In the genomic region with DNA sequence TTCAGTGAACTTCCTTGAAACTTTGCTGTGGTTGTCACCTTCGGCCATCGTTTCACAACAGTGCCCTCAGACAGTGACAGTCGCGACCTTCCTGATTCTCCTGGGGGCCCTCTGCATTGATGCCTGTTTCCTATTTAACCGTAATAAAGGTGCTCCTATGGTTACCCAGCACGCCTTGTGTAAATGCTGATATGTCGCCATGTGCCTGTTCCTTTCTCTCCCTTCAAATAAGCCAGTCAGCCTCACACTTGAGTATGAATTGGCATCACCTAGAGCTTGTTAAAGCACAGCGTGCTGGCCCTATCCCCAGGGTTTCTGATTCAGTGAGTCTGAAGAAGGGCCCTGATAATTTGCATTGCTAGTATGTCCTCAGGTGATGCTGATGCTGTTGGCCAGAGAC, we compare ENCODE assay signal across 10 cellular contexts.
A peak's percentile ranks its signal among the peaks of the same experiment; 100 is the strongest.
DNase-seq lines count a peak whose midpoint lies in the region; TF ChIP-seq lines count a peak whose summit lies in the region.
"Had no signal": no experiment of that assay in that cellular context is flagged by ENCODE, and none has a peak within 500 bp of the region (broad histone marks: within the 10 kb centered on the region; RNA-seq: fewer than 3 reads in every experiment).

No MANE protein-coding gene starts in this region.

- H3K4me3 ChIP-seq in breast epithelium (no peak overlapping the region), ovary (no peak overlapping the region)

- TF ChIP-seq CTCF in MCF 10A (IDR thresholded peaks at IDR 0.05; ENCODE audit: unreplicated experiment) (no peak), breast epithelium (IDR thresholded peaks at IDR 0.05) (no peak), type B pancreatic cell (conservative IDR thresholded peaks at IDR 0.05) (no peak), ovary (IDR thresholded peaks at IDR 0.05) (no peak)

- H3K4me1 ChIP-seq in breast epithelium = peaks cover 0 to 3% of the 10 kb centered on the region in 2 donors
- peaks cover 6% of the 10 kb centered on the region for H3K4me1 ChIP-seq in ovary (ENCODE audit: insufficient read depth)

- H3K27me3 ChIP-seq in breast epithelium (no peaks in the 10 kb centered on the region), ovary (no peaks in the 10 kb centered on the region)

- H3K27ac ChIP-seq in breast epithelium = peak overlapping the region in 1 of 2 donors; percentile 66
- peak overlapping the region; percentile 35 for H3K27ac ChIP-seq in epithelial cell of prostate
- no peak overlapping the region for H3K27ac ChIP-seq in ovary

- CTCF ChIA-PET in MCF 10A (lab: Yijun Ruan, JAX) = interaction anchor here (0.9 to 2.2 kb wide), 4 partner anchors 22 to 112 kb away, joined by 4 to 10 read pairs (median 6); no protein-coding TSS in a partner anchor

- H3K36me3 Mint-ChIP-seq in MCF 10A (ENCODE audit: insufficient read depth, unreplicated experiment) (peaks cover 57% of the 10 kb centered on the region), type B pancreatic cell (peaks cover 3% of the 10 kb centered on the region)

- DNase-seq in MCF 10A (ENCODE audit: unreplicated experiment) (no peak), breast epithelium (ENCODE audit: low spot score in 2 of 2) (no peak), NCI-H345 treated with DMSO at 0.1 percent for 48 hours (lab: John Stamatoyannopoulos, UW; ENCODE audit: unreplicated experiment) (peak; percentile 95), epithelial cell of prostate (ENCODE audit: low read depth, low spot score) (no peak), type B pancreatic cell (ENCODE audit: extremely low spot score, unreplicated experiment) (no peak), ovary (no peak), NCI-H1694 (lab: John Stamatoyannopoulos, UW) (no peak), NCI-H446 treated with DMSO at 0.1 percent for 48 hours (lab: John Stamatoyannopoulos, UW) (no peak)
- DNase-seq: stimulated activated CD4-positive, alpha-beta T cell treated with anti-CD3 and anti-CD28 coated beads, Interleukin-12 subunit alpha, Interleukin-12 subunit beta, amount 100 ng/mL, for 4 hours had no signal

- no peaks in the 10 kb centered on the region for H3K36me3 ChIP-seq in breast epithelium
- no peaks in the 10 kb centered on the region for H3K36me3 ChIP-seq in ovary

- WGBS in ovary, 3 donors = 94% methylated on average over 8 of the region's 8 CpGs

- H3K4me3 Mint-ChIP-seq in MCF 10A (ENCODE audit: unreplicated experiment) (no peak overlapping the region), type B pancreatic cell (peak overlapping the region; percentile 51)
- H3K4me3 Mint-ChIP-seq: B cell had no signal

- H3K27ac Mint-ChIP-seq in MCF 10A (ENCODE audit: low read depth, unreplicated experiment) (peak overlapping the region; percentile 33), type B pancreatic cell (peak overlapping the region; percentile 73)
- H3K27ac Mint-ChIP-seq: B cell had no signal

- TF ChIP-seq POLR2A in breast epithelium (IDR thresholded peaks at IDR 0.05) (no peak), ovary (IDR thresholded peaks at IDR 0.05) (no peak)

- POLR2A ChIA-PET in MCF 10A (lab: Yijun Ruan, JAX) = interaction anchor here (0.9 to 1.2 kb wide), 2 partner anchors 8 to 14 kb away, joined by 3 read pairs; no protein-coding TSS in a partner anchor

- intact Hi-C loops in MCF 10A (cut with micrococcal nuclease) = no loop called here
- intact Hi-C loops in breast epithelium (cut with DNase I; ENCODE audit: low total_unique reads) = no loop called here
- intact Hi-C loops in ovary (cut with DNase I) = no loop called here

- H3K9me3 Mint-ChIP-seq in MCF 10A (ENCODE audit: unreplicated experiment) (no peaks in the 10 kb centered on the region), type B pancreatic cell (no peaks in the 10 kb centered on the region)

- no TSS peak for BruUV-seq in MCF 10A (replicated peaks; lab: Mats Ljungman, UMichigan)

- H3K27me3 Mint-ChIP-seq in MCF 10A (ENCODE audit: insufficient read depth, unreplicated experiment) (no peaks in the 10 kb centered on the region), type B pancreatic cell (no peaks in the 10 kb centered on the region)

- H3K9me3 ChIP-seq in breast epithelium = no peaks in the 10 kb centered on the region
- no peaks in the 10 kb centered on the region for H3K9me3 ChIP-seq in ovary

- peaks cover 29% of the 10 kb centered on the region for H3K4me1 Mint-ChIP-seq in MCF 10A (ENCODE audit: insufficient read depth, unreplicated experiment)
- peaks cover 39% of the 10 kb centered on the region for H3K4me1 Mint-ChIP-seq in type B pancreatic cell (ENCODE audit: unreplicated experiment)

- no peak for TF ChIP-seq EP300 in ovary (IDR thresholded peaks at IDR 0.05)
